In the genomic region with DNA sequence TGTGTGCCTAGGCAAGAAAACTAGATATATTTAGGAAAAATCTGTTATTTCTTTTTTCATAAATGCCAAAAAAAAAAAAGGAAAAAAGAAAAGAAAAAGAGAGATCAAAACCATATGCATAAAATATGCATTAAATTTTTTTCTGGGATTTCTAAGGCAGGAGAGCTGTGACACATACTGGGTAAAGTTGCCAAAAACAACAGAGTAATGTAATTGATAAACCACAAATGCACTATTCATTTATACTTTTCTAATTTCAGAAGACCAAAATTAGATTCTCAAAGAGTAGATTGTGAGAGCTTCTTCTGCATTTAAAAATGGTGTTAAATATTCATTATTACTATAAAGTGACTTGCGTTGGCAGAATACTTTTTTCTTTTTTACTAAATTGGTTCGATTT, we compare ENCODE assay signal across 29 cellular contexts.
"Had no signal": no experiment of that assay in that cellular context is flagged by ENCODE, and none has a peak within 500 bp of the region (broad histone marks: within the 10 kb centered on the region; RNA-seq: fewer than 3 reads in every experiment).

No MANE protein-coding gene starts in this region.

- H3K27me3 Mint-ChIP-seq: activated CD4-positive, alpha-beta memory T cell treated with anti-CD3 and anti-CD28 coated beads for 36 hours; activated CD4-positive, alpha-beta T cell treated with anti-CD3 and anti-CD28 coated beads, Interleukin-2, amount 10 ng/mL, durations not matched to agents 7 days and 5 days; activated naive CD4-positive, alpha-beta T cell treated with anti-CD3 and anti-CD28 coated beads, Interleukin-2, amount 10 ng/mL, durations not matched to agents 7 days and 5 days; activated naive CD8-positive, alpha-beta T cell treated with anti-CD3 and anti-CD28 coated beads for 36 hours; activated T-helper 17 cell treated with anti-CD3 and anti-CD28 coated beads, Interleukin-2, amount 50 U/mL, for 72 hours; IgD-negative memory B cell had no signal

- H3K27ac Mint-ChIP-seq: activated CD4-positive, alpha-beta memory T cell treated with anti-CD3 and anti-CD28 coated beads for 36 hours; activated CD4-positive, alpha-beta T cell treated with anti-CD3 and anti-CD28 coated beads, Interleukin-2, amount 10 ng/mL, durations not matched to agents 7 days and 5 days; activated naive CD4-positive, alpha-beta T cell treated with anti-CD3 and anti-CD28 coated beads, Interleukin-2, amount 10 ng/mL, durations not matched to agents 7 days and 5 days; activated naive CD8-positive, alpha-beta T cell treated with anti-CD3 and anti-CD28 coated beads for 36 hours; activated T-helper 17 cell treated with anti-CD3 and anti-CD28 coated beads, Interleukin-2, amount 50 U/mL, for 72 hours; IgD-negative memory B cell; WTC11 had no signal

- H3K9me3 ChIP-seq: adrenal gland, MG63 had no signal

- H3K36me3 Mint-ChIP-seq: activated CD4-positive, alpha-beta memory T cell treated with anti-CD3 and anti-CD28 coated beads for 36 hours; activated naive CD4-positive, alpha-beta T cell treated with anti-CD3 and anti-CD28 coated beads, Interleukin-2, amount 10 ng/mL, durations not matched to agents 7 days and 5 days; activated naive CD8-positive, alpha-beta T cell treated with anti-CD3 and anti-CD28 coated beads for 36 hours; IgD-negative memory B cell had no signal

- H3K27me3 ChIP-seq: adrenal gland, brain microvascular endothelial cell, cardiac muscle cell, MG63 had no signal

- H3K4me3 Mint-ChIP-seq: activated CD4-positive, alpha-beta memory T cell treated with anti-CD3 and anti-CD28 coated beads for 36 hours; activated CD4-positive, alpha-beta T cell treated with anti-CD3 and anti-CD28 coated beads, Interleukin-2, amount 10 ng/mL, durations not matched to agents 7 days and 5 days; activated naive CD4-positive, alpha-beta T cell treated with anti-CD3 and anti-CD28 coated beads, Interleukin-2, amount 10 ng/mL, durations not matched to agents 7 days and 5 days; activated naive CD8-positive, alpha-beta T cell treated with anti-CD3 and anti-CD28 coated beads for 36 hours; activated T-helper 17 cell treated with anti-CD3 and anti-CD28 coated beads, Interleukin-2, amount 50 U/mL, for 72 hours; IgD-negative memory B cell; WTC11 had no signal

- H3K4me3 ChIP-seq: adrenal gland, cardiac muscle cell, MG63, SK-N-MC had no signal

- H3K4me1 ChIP-seq: adrenal gland had no signal

- H3K9me3 Mint-ChIP-seq: activated CD4-positive, alpha-beta T cell treated with anti-CD3 and anti-CD28 coated beads, Interleukin-2, amount 10 ng/mL, durations not matched to agents 7 days and 5 days; activated naive CD4-positive, alpha-beta T cell treated with anti-CD3 and anti-CD28 coated beads, Interleukin-2, amount 10 ng/mL, durations not matched to agents 7 days and 5 days had no signal

- H3K27ac ChIP-seq: adrenal gland, brain microvascular endothelial cell, cardiac muscle cell, SK-N-MC had no signal

- DNase-seq: activated CD4-positive, alpha-beta memory T cell treated with anti-CD3 and anti-CD28 coated beads for 36 hours; activated CD4-positive, alpha-beta T cell treated with anti-CD3 and anti-CD28 coated beads, Interleukin-2, amount 10 ng/mL, durations not matched to agents 7 days and 5 days; activated CD8-positive, alpha-beta memory T cell treated with anti-CD3 and anti-CD28 coated beads for 24 hours; activated gamma-delta T cell treated with Interleukin-2 at 50 U/mL for 16 hours; activated naive CD4-positive, alpha-beta T cell treated with anti-CD3 and anti-CD28 coated beads, Interleukin-2, amount 10 ng/mL, durations not matched to agents 7 days and 5 days; activated naive CD8-positive, alpha-beta T cell treated with anti-CD3 and anti-CD28 coated beads for 36 hours; activated T-cell treated with anti-CD3 and anti-CD28 coated beads, Interleukin-2, amount 50 U/mL, for 48 hours; adrenal gland; aorta; brain microvascular endothelial cell; KG1; MG63; MV-4-11; NCI-H1092 treated with DMSO at 0.1 percent for 48 hours; NCI-H1417 treated with DMSO at 0.1 percent for 48 hours; NCI-H1694; NCI-H2029; NCI-H345; NCI-H510A treated with DMSO at 0.1 percent for 48 hours; NCI-H69; NK-92 treated with Interleukin-12 subunit alpha and Interleukin-12 subunit beta, amount 100 ng/mL, for 24 hours; OCI-M1; RPMI8226; SW 1271 had no signal

- H3K36me3 ChIP-seq: adrenal gland, brain microvascular endothelial cell, cardiac muscle cell, MG63 had no signal

- H3K4me1 Mint-ChIP-seq: activated CD4-positive, alpha-beta T cell treated with anti-CD3 and anti-CD28 coated beads, Interleukin-2, amount 10 ng/mL, durations not matched to agents 7 days and 5 days; activated naive CD4-positive, alpha-beta T cell treated with anti-CD3 and anti-CD28 coated beads, Interleukin-2, amount 10 ng/mL, durations not matched to agents 7 days and 5 days; activated naive CD8-positive, alpha-beta T cell treated with anti-CD3 and anti-CD28 coated beads for 36 hours; activated T-helper 17 cell treated with anti-CD3 and anti-CD28 coated beads, Interleukin-2, amount 50 U/mL, for 72 hours; IgD-negative memory B cell had no signal
